In the genomic region with DNA sequence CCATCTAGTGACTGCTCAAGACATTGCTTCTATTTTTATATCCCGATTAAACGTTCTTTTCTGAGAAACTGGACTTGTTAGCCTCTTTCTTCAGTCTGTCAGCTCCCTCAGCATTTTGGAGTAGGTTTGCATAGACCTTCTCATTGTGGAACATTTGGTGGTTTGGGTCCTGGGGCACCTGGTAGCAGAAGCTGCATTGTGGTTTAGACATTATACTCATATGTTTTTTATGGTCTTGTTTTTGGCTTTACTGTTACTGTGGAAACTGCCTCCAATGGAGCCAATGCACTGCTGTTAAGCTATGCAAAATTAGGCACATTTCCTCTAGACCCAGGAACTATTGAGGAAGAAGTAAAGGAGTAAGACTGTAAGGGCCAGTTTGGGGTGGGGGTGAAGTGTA, we compare ENCODE assay signal across 15 cellular contexts. TPM values are rescaled to one million over a fixed set of nuclear protein-coding genes. Genes with fewer than 3 reads are reported as not detected.
DNase-seq lines count a peak whose midpoint lies in the region; ATAC-seq and TF ChIP-seq lines count a peak whose summit lies in the region.
"Had no signal": no experiment of that assay in that cellular context is flagged by ENCODE, and none has a peak within 500 bp of the region (broad histone marks: within the 10 kb centered on the region; RNA-seq: fewer than 3 reads in every experiment).

No MANE protein-coding gene starts in this region.

- H3K9ac ChIP-seq in Loucy (ENCODE audit: low read depth, low read length, poor library complexity, severe bottlenecking), result peak overlapping the region; percentile 20

- POLR2A ChIA-PET in activated naive CD8-positive, alpha-beta T cell treated with anti-CD3 and anti-CD28 coated beads, Interleukin-2, amount 10 ng/mL, durations not matched to agents 7 days and 5 days (lab: Charles Lee), result interaction anchor here (1.1 kb wide), 1 partner anchor 36 kb away, joined by 3 read pairs; a partner anchor contains a TSS

- H3K36me3 Mint-ChIP-seq in activated naive CD8-positive, alpha-beta T cell treated with anti-CD3 and anti-CD28 coated beads, Interleukin-2, amount 10 ng/mL, durations not matched to agents 7 days and 5 days, result peaks cover 4% of the 10 kb centered on the region
- H3K36me3 Mint-ChIP-seq: activated naive CD4-positive, alpha-beta T cell treated with anti-CD3 and anti-CD28 coated beads, Interleukin-2, amount 50 U/mL, for 24 hours; immature natural killer cell had no signal

- H3K4me1 Mint-ChIP-seq in activated naive CD8-positive, alpha-beta T cell treated with anti-CD3 and anti-CD28 coated beads, Interleukin-2, amount 10 ng/mL, durations not matched to agents 7 days and 5 days, result peaks cover 22% of the 10 kb centered on the region
- H3K4me1 Mint-ChIP-seq: immature natural killer cell, neural crest cell had no signal

- peak overlapping the region; percentile 63 for H3K4me2 ChIP-seq in Loucy (ENCODE audit: low read depth, low read length, poor library complexity, severe bottlenecking)

- H3K9me2 ChIP-seq in Loucy (replicated peaks; ENCODE audit: low read depth, low read length), result no peaks in the 10 kb centered on the region

- peak; percentile 63 for ATAC-seq in GM18517 (IDR thresholded peaks at IDR 0.05; ENCODE audit: unreplicated experiment)
- peak; percentile 70 for ATAC-seq in GM19395 (IDR thresholded peaks at IDR 0.05; ENCODE audit: unreplicated experiment)
- peak; percentile 38 for ATAC-seq in activated naive CD8-positive, alpha-beta T cell treated with anti-CD3 and anti-CD28 coated beads, Interleukin-2, amount 10 ng/mL, durations not matched to agents 7 days and 5 days (ENCODE audit: low read depth)
- ATAC-seq: gastroesophageal sphincter, right cardiac atrium had no signal

- peaks cover 8% of the 10 kb centered on the region for H3K9me3 Mint-ChIP-seq in activated naive CD8-positive, alpha-beta T cell treated with anti-CD3 and anti-CD28 coated beads, Interleukin-2, amount 10 ng/mL, durations not matched to agents 7 days and 5 days
- H3K9me3 Mint-ChIP-seq: activated naive CD4-positive, alpha-beta T cell treated with anti-CD3 and anti-CD28 coated beads, Interleukin-2, amount 50 U/mL, for 24 hours; immature natural killer cell had no signal

- no peak overlapping the region for H3K4me3 Mint-ChIP-seq in activated naive CD8-positive, alpha-beta T cell treated with anti-CD3 and anti-CD28 coated beads, Interleukin-2, amount 10 ng/mL, durations not matched to agents 7 days and 5 days
- H3K4me3 Mint-ChIP-seq: activated naive CD4-positive, alpha-beta T cell treated with anti-CD3 and anti-CD28 coated beads, Interleukin-2, amount 50 U/mL, for 24 hours; immature natural killer cell; neural crest cell had no signal

- no peaks in the 10 kb centered on the region for H3K36me3 ChIP-seq in Loucy (ENCODE audit: insufficient read depth, low read length)
- H3K36me3 ChIP-seq: gastroesophageal sphincter, Peyer's patch had no signal

- H3K27ac Mint-ChIP-seq in activated naive CD8-positive, alpha-beta T cell treated with anti-CD3 and anti-CD28 coated beads, Interleukin-2, amount 10 ng/mL, durations not matched to agents 7 days and 5 days, result no peak overlapping the region
- H3K27ac Mint-ChIP-seq: activated naive CD4-positive, alpha-beta T cell treated with anti-CD3 and anti-CD28 coated beads, Interleukin-2, amount 50 U/mL, for 24 hours; immature natural killer cell had no signal

- DNase-seq in activated naive CD8-positive, alpha-beta T cell treated with anti-CD3 and anti-CD28 coated beads, Interleukin-2, amount 10 ng/mL, durations not matched to agents 7 days and 5 days, result no peak
- DNase-seq in hippocampal formation (lab: John Stamatoyannopoulos, UW) (no peak), NCI-H2081 (lab: John Stamatoyannopoulos, UW) (no peak)
- DNase-seq in central memory CD4-positive, alpha-beta T cell, result no peak
- DNase-seq: immature natural killer cell; NCI-H510A treated with DMSO at 0.1 percent for 48 hours; Peyer's patch; right cardiac atrium; stimulated activated CD4-positive, alpha-beta T cell treated with anti-CD3 and anti-CD28 coated beads, Interleukin-4, amount 100 ng/mL, for 4 hours had no signal

- no peak for TF ChIP-seq CTCF in Loucy (conservative IDR thresholded peaks at IDR 0.05; ENCODE audit: low read length)

- H2AFZ ChIP-seq in Loucy (ENCODE audit: low read length), result no peak overlapping the region

- peaks cover 58% of the 10 kb centered on the region for H3K4me1 ChIP-seq in Loucy (ENCODE audit: insufficient read depth, low read length, poor library complexity, severe bottlenecking)
- H3K4me1 ChIP-seq: gastroesophageal sphincter, Peyer's patch had no signal

- H3K9me3 ChIP-seq in Loucy (ENCODE audit: insufficient read depth, low read depth, low read length), result peaks cover 9% of the 10 kb centered on the region; the same call in 1 of the 2 replicates
- H3K9me3 ChIP-seq: gastroesophageal sphincter, Peyer's patch had no signal

- H3K79me2 ChIP-seq in Loucy (ENCODE audit: insufficient read depth, low read length), result no peaks in the 10 kb centered on the region

- peaks cover 8% of the 10 kb centered on the region for H3F3A ChIP-seq in Loucy (ENCODE audit: low read depth)

- peak overlapping the region; percentile 57 for H3K4me3 ChIP-seq in Loucy (ENCODE audit: low read length, poor library complexity, severe bottlenecking)
- H3K4me3 ChIP-seq: gastroesophageal sphincter, Peyer's patch had no signal

- H3K27me3 Mint-ChIP-seq in activated naive CD8-positive, alpha-beta T cell treated with anti-CD3 and anti-CD28 coated beads, Interleukin-2, amount 10 ng/mL, durations not matched to agents 7 days and 5 days, result no peaks in the 10 kb centered on the region
- H3K27me3 Mint-ChIP-seq: activated naive CD4-positive, alpha-beta T cell treated with anti-CD3 and anti-CD28 coated beads, Interleukin-2, amount 50 U/mL, for 24 hours had no signal

- no peaks in the 10 kb centered on the region for H4K20me1 ChIP-seq in Loucy (ENCODE audit: insufficient read depth, low read length, poor library complexity, severe bottlenecking)

- H3K27me3 ChIP-seq in Loucy (ENCODE audit: insufficient read depth, low read length, poor library complexity, severe bottlenecking), result peaks cover 18% of the 10 kb centered on the region
- H3K27me3 ChIP-seq: gastroesophageal sphincter, Peyer's patch had no signal

RNA-seq across cellular contexts. Expression of a gene that starts 36.7 kb away (rescaled TPM):
- 10 to 100 TPM; 12.8 to 13.9 TPM for total RNA-seq in activated naive CD8-positive, alpha-beta T cell treated with anti-CD3 and anti-CD28 coated beads, Interleukin-2, amount 10 ng/mL, durations not matched to agents 7 days and 5 days
